16 cellular contexts compared by ENCODE assay signal in the genomic region with DNA sequence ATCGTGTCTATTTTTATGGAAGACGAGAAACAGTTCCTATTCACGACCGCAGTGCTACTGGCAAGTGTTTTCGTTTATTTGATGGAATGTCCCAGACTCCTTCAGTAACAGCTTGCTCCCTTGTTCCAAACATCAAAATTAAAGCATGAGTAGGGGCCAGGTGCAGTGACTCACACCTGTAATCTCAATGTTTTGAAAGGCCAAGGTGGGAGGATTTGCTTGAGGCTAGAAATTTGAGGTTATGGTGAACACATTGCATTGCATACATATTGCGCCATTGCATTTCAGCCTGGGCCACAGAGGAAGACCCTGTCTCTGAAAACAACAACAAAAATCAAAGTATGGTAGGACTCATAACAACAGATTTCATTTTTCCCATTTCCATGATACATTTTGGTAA. TPM values are rescaled to one million over a fixed set of nuclear protein-coding genes. Genes with fewer than 3 reads are reported as not detected.
DNase-seq lines count a peak whose midpoint lies in the region; ATAC-seq and TF ChIP-seq lines count a peak whose summit lies in the region.
"Had no signal": no experiment of that assay in that cellular context is flagged by ENCODE, and none has a peak within 500 bp of the region (broad histone marks: within the 10 kb centered on the region; RNA-seq: fewer than 3 reads in every experiment).

No MANE protein-coding gene starts in this region.

- no peak for TF ChIP-seq CTCF in GM23338 (conservative IDR thresholded peaks at IDR 0.05; ENCODE audit: low read depth in 2 of 2)
- TF ChIP-seq CTCF in epithelial cell of esophagus (IDR thresholded peaks at IDR 0.05; ENCODE audit: insufficient read depth, low read depth, low read length, missing control alignments) = no peak
- no peak for TF ChIP-seq CTCF in GM20000 (IDR thresholded peaks at IDR 0.05; ENCODE audit: extremely low read depth, missing control alignments)
- TF ChIP-seq CTCF in GM13977 (IDR thresholded peaks at IDR 0.05; ENCODE audit: extremely low read depth, insufficient read depth, missing control alignments) = no peak

- no peak overlapping the region for H3K27ac ChIP-seq in GM23338 (ENCODE audit: low read depth)
- H3K27ac ChIP-seq: C4-2B had no signal

- in situ Hi-C loops in GM13977 (cut with MboI; ENCODE audit: low pct_unique_long_range_greater_than_20kb, low sequenced_read_pairs, unreplicated experiment) = no loop called here

- no peaks in the 10 kb centered on the region for H4K20me1 ChIP-seq in GM23338 (replicated peaks; ENCODE audit: insufficient read depth)

- H3K36me3 ChIP-seq in GM23338 (ENCODE audit: insufficient read depth) = no peaks in the 10 kb centered on the region

- no peak overlapping the region for H3K4me3 Mint-ChIP-seq in GM23338
- H3K4me3 Mint-ChIP-seq: CD4-positive, alpha-beta T cell; H9; IgD-negative memory B cell had no signal

- H3K4me2 ChIP-seq in GM23338 = no peak overlapping the region

- no peaks in the 10 kb centered on the region for H3K36me3 Mint-ChIP-seq in GM23338 (ENCODE audit: low read depth)

- H3K4me1 Mint-ChIP-seq in GM23338 = no peaks in the 10 kb centered on the region
- H3K4me1 Mint-ChIP-seq: H9, IgD-negative memory B cell had no signal

- no peaks in the 10 kb centered on the region for H3K79me2 ChIP-seq in GM23338 (replicated peaks; ENCODE audit: insufficient read depth)

- DNase-seq in GM23338 (ENCODE audit: low spot score) (no peak), NCI-H226 (peak; percentile 53), amniotic epithelial cell (ENCODE audit: low read depth) (peak; percentile 33), epithelial cell of esophagus (ENCODE audit: low read depth) (peak; percentile 67), NCI-H2196 treated with DMSO at 0.1 percent for 48 hours (lab: John Stamatoyannopoulos, UW; ENCODE audit: unreplicated experiment) (no peak), NCI-H1092 (lab: John Stamatoyannopoulos, UW) (no peak), GM20000 (ENCODE audit: low spot score) (no peak), GM13977 (ENCODE audit: low spot score) (no peak)
- DNase-seq: ACHN; Caco-2; CD4-positive, alpha-beta T cell; H9 had no signal

- no peaks in the 10 kb centered on the region for H3K4me1 ChIP-seq in GM23338 (ENCODE audit: insufficient read depth)
- H3K4me1 ChIP-seq: Caco-2 had no signal

- H3K4me3 ChIP-seq in GM23338 (no peak overlapping the region), epithelial cell of esophagus (ENCODE audit: low read length) (no peak overlapping the region)

- no peak for ATAC-seq in GM23338

- no peak overlapping the region for H3K27ac Mint-ChIP-seq in GM23338
- H3K27ac Mint-ChIP-seq: CD4-positive, alpha-beta T cell; H9; IgD-negative memory B cell had no signal

- H3K27me3 ChIP-seq in GM23338 (ENCODE audit: insufficient read depth) = no peaks in the 10 kb centered on the region

- H3K9me2 ChIP-seq in GM23338 (ENCODE audit: insufficient read depth) = no peaks in the 10 kb centered on the region; the same call in 1 of the 2 replicates

- no peaks in the 10 kb centered on the region for H3F3A ChIP-seq in GM23338 (replicated peaks; ENCODE audit: low read depth)

- H2AFZ ChIP-seq in GM23338 = peak overlapping the region; percentile 20; the same call in 1 of the 2 replicates

- no peaks in the 10 kb centered on the region for H3K9me3 Mint-ChIP-seq in GM23338
- H3K9me3 Mint-ChIP-seq: CD4-positive, alpha-beta T cell; H9; IgD-negative memory B cell had no signal

- no peaks in the 10 kb centered on the region for H3K27me3 Mint-ChIP-seq in GM23338 (ENCODE audit: insufficient read depth, low read depth, poor library complexity)

TF ChIP-seq in GM23338, 12 proteins besides CTCF, POLR2A, EP300 and RAD21:
- TF ChIP-seq STAT1 (IDR thresholded peaks at IDR 0.05; ENCODE audit: unreplicated experiment) = no peak
- TF ChIP-seq, protein P1, sequence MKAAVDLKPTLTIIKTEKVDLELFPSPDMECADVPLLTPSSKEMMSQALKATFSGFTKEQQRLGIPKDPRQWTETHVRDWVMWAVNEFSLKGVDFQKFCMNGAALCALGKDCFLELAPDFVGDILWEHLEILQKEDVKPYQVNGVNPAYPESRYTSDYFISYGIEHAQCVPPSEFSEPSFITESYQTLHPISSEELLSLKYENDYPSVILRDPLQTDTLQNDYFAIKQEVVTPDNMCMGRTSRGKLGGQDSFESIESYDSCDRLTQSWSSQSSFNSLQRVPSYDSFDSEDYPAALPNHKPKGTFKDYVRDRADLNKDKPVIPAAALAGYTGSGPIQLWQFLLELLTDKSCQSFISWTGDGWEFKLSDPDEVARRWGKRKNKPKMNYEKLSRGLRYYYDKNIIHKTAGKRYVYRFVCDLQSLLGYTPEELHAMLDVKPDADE (IDR thresholded peaks at IDR 0.05) = no peak
- TF ChIP-seq EZH2phosphoT487 (IDR thresholded peaks at IDR 0.05; ENCODE audit: unreplicated experiment) = no peak
- TF ChIP-seq JUNB (IDR thresholded peaks at IDR 0.05; ENCODE audit: unreplicated experiment) = no peak
- TF ChIP-seq, protein P2, sequence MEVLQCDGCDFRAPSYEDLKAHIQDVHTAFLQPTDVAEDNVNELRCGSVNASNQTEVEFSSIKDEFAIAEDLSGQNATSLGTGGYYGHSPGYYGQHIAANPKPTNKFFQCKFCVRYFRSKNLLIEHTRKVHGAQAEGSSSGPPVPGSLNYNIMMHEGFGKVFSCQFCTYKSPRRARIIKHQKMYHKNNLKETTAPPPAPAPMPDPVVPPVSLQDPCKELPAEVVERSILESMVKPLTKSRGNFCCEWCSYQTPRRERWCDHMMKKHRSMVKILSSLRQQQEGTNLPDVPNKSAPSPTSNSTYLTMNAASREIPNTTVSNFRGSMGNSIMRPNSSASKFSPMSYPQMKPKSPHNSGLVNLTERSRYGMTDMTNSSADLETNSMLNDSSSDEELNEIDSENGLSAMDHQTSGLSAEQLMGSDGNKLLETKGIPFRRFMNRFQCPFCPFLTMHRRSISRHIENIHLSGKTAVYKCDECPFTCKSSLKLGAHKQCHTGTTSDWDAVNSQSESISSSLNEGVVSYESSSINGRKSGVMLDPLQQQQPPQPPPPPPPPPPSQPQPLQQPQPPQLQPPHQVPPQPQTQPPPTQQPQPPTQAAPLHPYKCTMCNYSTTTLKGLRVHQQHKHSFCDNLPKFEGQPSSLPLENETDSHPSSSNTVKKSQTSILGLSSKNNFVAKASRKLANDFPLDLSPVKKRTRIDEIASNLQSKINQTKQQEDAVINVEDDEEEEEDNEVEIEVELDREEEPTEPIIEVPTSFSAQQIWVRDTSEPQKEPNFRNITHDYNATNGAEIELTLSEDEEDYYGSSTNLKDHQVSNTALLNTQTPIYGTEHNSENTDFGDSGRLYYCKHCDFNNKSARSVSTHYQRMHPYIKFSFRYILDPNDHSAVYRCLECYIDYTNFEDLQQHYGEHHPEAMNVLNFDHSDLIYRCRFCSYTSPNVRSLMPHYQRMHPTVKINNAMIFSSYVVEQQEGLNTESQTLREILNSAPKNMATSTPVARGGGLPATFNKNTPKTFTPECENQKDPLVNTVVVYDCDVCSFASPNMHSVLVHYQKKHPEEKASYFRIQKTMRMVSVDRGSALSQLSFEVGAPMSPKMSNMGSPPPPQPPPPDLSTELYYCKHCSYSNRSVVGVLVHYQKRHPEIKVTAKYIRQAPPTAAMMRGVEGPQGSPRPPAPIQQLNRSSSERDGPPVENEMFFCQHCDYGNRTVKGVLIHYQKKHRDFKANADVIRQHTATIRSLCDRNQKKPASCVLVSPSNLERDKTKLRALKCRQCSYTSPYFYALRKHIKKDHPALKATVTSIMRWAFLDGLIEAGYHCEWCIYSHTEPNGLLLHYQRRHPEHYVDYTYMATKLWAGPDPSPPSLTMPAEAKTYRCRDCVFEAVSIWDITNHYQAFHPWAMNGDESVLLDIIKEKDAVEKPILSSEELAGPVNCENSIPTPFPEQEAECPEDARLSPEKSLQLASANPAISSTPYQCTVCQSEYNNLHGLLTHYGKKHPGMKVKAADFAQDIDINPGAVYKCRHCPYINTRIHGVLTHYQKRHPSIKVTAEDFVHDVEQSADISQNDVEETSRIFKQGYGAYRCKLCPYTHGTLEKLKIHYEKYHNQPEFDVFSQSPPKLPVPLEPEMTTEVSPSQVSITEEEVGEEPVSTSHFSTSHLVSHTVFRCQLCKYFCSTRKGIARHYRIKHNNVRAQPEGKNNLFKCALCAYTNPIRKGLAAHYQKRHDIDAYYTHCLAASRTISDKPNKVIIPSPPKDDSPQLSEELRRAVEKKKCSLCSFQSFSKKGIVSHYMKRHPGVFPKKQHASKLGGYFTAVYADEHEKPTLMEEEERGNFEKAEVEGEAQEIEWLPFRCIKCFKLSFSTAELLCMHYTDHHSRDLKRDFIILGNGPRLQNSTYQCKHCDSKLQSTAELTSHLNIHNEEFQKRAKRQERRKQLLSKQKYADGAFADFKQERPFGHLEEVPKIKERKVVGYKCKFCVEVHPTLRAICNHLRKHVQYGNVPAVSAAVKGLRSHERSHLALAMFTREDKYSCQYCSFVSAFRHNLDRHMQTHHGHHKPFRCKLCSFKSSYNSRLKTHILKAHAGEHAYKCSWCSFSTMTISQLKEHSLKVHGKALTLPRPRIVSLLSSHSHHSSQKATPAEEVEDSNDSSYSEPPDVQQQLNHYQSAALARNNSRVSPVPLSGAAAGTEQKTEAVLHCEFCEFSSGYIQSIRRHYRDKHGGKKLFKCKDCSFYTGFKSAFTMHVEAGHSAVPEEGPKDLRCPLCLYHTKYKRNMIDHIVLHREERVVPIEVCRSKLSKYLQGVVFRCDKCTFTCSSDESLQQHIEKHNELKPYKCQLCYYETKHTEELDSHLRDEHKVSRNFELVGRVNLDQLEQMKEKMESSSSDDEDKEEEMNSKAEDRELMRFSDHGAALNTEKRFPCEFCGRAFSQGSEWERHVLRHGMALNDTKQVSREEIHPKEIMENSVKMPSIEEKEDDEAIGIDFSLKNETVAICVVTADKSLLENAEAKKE (CRISPR knock-in tag; IDR thresholded peaks at IDR 0.05) = no peak

RNA-seq across cellular contexts. Expression of a gene that starts 22.8 kb away (rescaled TPM):
- total RNA-seq in GM23338 (2014; rRNA removed; shearing (Covaris generic)) = not detected in 2 replicates
- not detected in 2 replicates for polyA plus RNA-seq in GM23338 (2016; fragmentation: Nextera tagmentation; extraction: Ambion mirVana)
- total RNA-seq: Caco-2; CD4-positive, alpha-beta T cell; H1; H9 had no signal
- polyA plus RNA-seq: BJ, H1, IgD-negative memory B cell had no signal

Comparison
In these comparisons a context has a peak if more than half of its experiments do, and no peak if none do; other contexts are left out.
1. DNase-seq: peak in NCI-H226 (single experiment), amniotic epithelial cell (single experiment) and epithelial cell of esophagus (single experiment); none in GM23338 (single experiment), NCI-H2196 treated with DMSO at 0.1 percent for 48 hours (single experiment), NCI-H1092 (single experiment), GM20000 (single experiment) and GM13977 (single experiment).